Comparison of ENCODE assay signal across 1 cellular context in genomic region chr14:93981874-93982683, GRCh38.
TF ChIP-seq lines count a peak whose summit lies in the region.

No MANE protein-coding gene starts in this region.

TF ChIP-seq in IMR-90, 13 proteins besides CTCF, POLR2A, EP300 and RAD21:
- TF ChIP-seq NFE2L2 (IDR thresholded peaks at IDR 0.05; ENCODE audit: low read depth, low read length) (no peak), ELK1 (IDR thresholded peaks at IDR 0.05; ENCODE audit: borderline replicate concordance, low read depth, low read length) (no peak), RCOR1 (IDR thresholded peaks at IDR 0.05; ENCODE audit: insufficient replicate concordance, low read length) (no peak), MAZ (IDR thresholded peaks at IDR 0.05; ENCODE audit: borderline replicate concordance, low read depth, low read length) (no peak), BHLHE40 (IDR thresholded peaks at IDR 0.05; ENCODE audit: low read depth, low read length) (no peak), FOS (IDR thresholded peaks at IDR 0.05; ENCODE audit: low read depth, low read length) (no peak), RFX5 (IDR thresholded peaks at IDR 0.05; ENCODE audit: low read depth, low read length) (no peak), MAFK (IDR thresholded peaks at IDR 0.05; ENCODE audit: low read depth, low read length) (no peak), SMC3 (IDR thresholded peaks at IDR 0.05; ENCODE audit: low read depth, low read length) (no peak), CHD1 (IDR thresholded peaks at IDR 0.05; ENCODE audit: low read depth, low read length) (no peak), MXI1 (IDR thresholded peaks at IDR 0.05; ENCODE audit: borderline replicate concordance, low read depth, low read length) (no peak), CEBPB (IDR thresholded peaks at IDR 0.05; ENCODE audit: low read depth, low read length) (no peak)
- TF ChIP-seq, protein P1, sequence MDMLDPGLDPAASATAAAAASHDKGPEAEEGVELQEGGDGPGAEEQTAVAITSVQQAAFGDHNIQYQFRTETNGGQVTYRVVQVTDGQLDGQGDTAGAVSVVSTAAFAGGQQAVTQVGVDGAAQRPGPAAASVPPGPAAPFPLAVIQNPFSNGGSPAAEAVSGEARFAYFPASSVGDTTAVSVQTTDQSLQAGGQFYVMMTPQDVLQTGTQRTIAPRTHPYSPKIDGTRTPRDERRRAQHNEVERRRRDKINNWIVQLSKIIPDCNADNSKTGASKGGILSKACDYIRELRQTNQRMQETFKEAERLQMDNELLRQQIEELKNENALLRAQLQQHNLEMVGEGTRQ (IDR thresholded peaks at IDR 0.05; ENCODE audit: low read depth, low read length): no peak
